ENCODE assay signal across 13 cellular contexts in the genomic region with DNA sequence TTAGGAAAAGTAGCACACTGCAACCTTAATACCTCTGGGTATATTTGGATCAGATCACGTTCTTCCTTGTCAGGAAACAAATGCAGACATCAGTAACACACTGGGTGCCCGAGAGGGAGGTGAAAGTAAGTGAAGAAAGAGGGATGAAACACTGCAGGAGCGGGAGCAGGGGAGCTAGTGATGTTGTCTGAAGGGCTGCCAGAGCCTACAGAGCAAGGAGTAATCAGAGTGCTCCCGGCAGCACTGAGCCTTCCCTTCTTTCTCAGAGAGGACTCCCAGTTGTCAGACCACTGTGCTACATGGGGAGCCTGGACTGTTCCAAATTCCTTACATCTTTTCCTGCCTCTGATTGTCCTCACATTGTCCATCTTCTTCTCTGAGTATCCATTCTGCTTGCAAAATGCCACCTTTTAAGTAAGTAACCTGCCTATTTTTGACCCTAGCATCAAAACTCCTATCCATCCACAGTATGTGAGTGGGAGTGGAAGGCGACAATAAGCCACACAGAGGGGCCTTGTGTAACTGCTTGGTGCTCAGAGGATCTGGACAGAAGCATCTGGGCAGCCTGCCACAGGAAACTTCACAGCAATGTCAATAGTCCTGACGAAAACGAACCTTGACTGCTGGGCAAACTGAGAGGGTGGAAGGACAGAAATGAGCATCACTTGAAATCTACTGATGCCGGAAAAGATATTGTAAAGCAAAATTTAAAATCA. TPM values are rescaled to one million over a fixed set of nuclear protein-coding genes. Genes with fewer than 3 reads are reported as not detected.
A peak's percentile ranks its signal among the peaks of the same experiment; 100 is the strongest.
DNase-seq lines count a peak whose midpoint lies in the region; ATAC-seq and TF ChIP-seq lines count a peak whose summit lies in the region.
"Had no signal": no experiment of that assay in that cellular context is flagged by ENCODE, and none has a peak within 500 bp of the region (broad histone marks: within the 10 kb centered on the region; RNA-seq: fewer than 3 reads in every experiment).

No MANE protein-coding gene starts in this region.

- H3K9me3 ChIP-seq in Panc1 (ENCODE audit: control insufficient read depth, insufficient read depth, low read depth, low read length) (no peaks in the 10 kb centered on the region), endodermal cell (ENCODE audit: control insufficient read depth, low read length) (no peaks in the 10 kb centered on the region), thoracic aorta (no peaks in the 10 kb centered on the region), MM.1S (replicated peaks; ENCODE audit: insufficient read depth, low read length) (no peaks in the 10 kb centered on the region)
- H3K9me3 ChIP-seq: SJCRH30 had no signal

- POLR2A ChIA-PET in Panc1 (lab: Charles Lee): interaction anchor here (1.0 kb wide), 1 partner anchor 104 kb away, joined by 3 read pairs; no protein-coding TSS in a partner anchor

- WGBS in endodermal cell (ENCODE audit: insufficient coverage in 1 of 2, insufficient read length in 1 of 2), 2 experiments: 64 to 78% methylated on average over 5 to 8 of the region's 8 CpGs

- H3K4me3 Mint-ChIP-seq in endodermal cell: no peak overlapping the region
- H3K4me3 Mint-ChIP-seq: activated CD8-positive, alpha-beta T cell treated with anti-CD3 and anti-CD28 coated beads for 36 hours had no signal

- DNase-seq in Panc1 (ENCODE audit: low read depth, low spot score) (no peak), endodermal cell (peak; percentile 58), midbrain (lab: John Stamatoyannopoulos, UW) (peak; percentile 55), thoracic aorta (ENCODE audit: low spot score) (no peak), MM.1S (no peak), SHP77 (lab: John Stamatoyannopoulos, UW) (no peak)
- DNase-seq in effector CD4-positive, alpha-beta T cell: no peak
- DNase-seq: activated CD8-positive, alpha-beta T cell treated with anti-CD3 and anti-CD28 coated beads for 36 hours; cerebellar nuclear complex; MV-4-11; stimulated activated CD4-positive, alpha-beta T cell treated with anti-CD3 and anti-CD28 coated beads, Interleukin-15, amount 100 ng/mL, for 24 hours had no signal

- no peaks in the 10 kb centered on the region for H3K36me3 Mint-ChIP-seq in endodermal cell (ENCODE audit: low read depth)

- no peaks in the 10 kb centered on the region for H3K27me3 Mint-ChIP-seq in endodermal cell (ENCODE audit: insufficient read depth)
- H3K27me3 Mint-ChIP-seq: activated CD8-positive, alpha-beta T cell treated with anti-CD3 and anti-CD28 coated beads for 36 hours had no signal

- H3K4me1 Mint-ChIP-seq in endodermal cell: peaks cover 33% of the 10 kb centered on the region

- no peaks in the 10 kb centered on the region for H3K79me2 ChIP-seq in MM.1S (ENCODE audit: low read length)

- ATAC-seq in Panc1 (peak; percentile 51; the same call in 1 of the 2 replicates), thoracic aorta (ENCODE audit: insufficient number of reproducible peaks, low FRiP score, low read depth) (no peak), GM19463 (IDR thresholded peaks at IDR 0.05; ENCODE audit: unreplicated experiment) (no peak)
- ATAC-seq: activated CD8-positive, alpha-beta T cell treated with anti-CD3 and anti-CD28 coated beads for 36 hours had no signal

- H3K27ac ChIP-seq in Panc1 (ENCODE audit: low read length) (no peak overlapping the region), endodermal cell (ENCODE audit: low read depth, low read length) (peak overlapping the region; percentile 45), thoracic aorta (peak overlapping the region; percentile 72), MM.1S (ENCODE audit: low read length) (no peak overlapping the region)

- H3F3A ChIP-seq in MM.1S (ENCODE audit: insufficient read depth, low read length): no peaks in the 10 kb centered on the region

- H2AFZ ChIP-seq in MM.1S (ENCODE audit: low read length): no peak overlapping the region

- CTCF ChIA-PET in Panc1 (lab: Charles Lee): no interaction called here

- H3K27ac Mint-ChIP-seq in endodermal cell: peak overlapping the region; percentile 32
- H3K27ac Mint-ChIP-seq: activated CD8-positive, alpha-beta T cell treated with anti-CD3 and anti-CD28 coated beads for 36 hours had no signal

- no peaks in the 10 kb centered on the region for H3K36me3 ChIP-seq in Panc1 (ENCODE audit: control insufficient read depth, insufficient read depth, low read length)
- no peaks in the 10 kb centered on the region for H3K36me3 ChIP-seq in endodermal cell (ENCODE audit: control insufficient read depth, insufficient read depth, low read length)
- H3K36me3 ChIP-seq in thoracic aorta: no peaks in the 10 kb centered on the region
- no peaks in the 10 kb centered on the region; the same call in 1 of the 2 replicates for H3K36me3 ChIP-seq in MM.1S (replicated peaks; ENCODE audit: insufficient read depth, low read length)
- H3K36me3 ChIP-seq: SJCRH30 had no signal

- H3K9me3 Mint-ChIP-seq in endodermal cell: no peaks in the 10 kb centered on the region
- H3K9me3 Mint-ChIP-seq: activated CD8-positive, alpha-beta T cell treated with anti-CD3 and anti-CD28 coated beads for 36 hours had no signal

- TF ChIP-seq CTCF in Panc1 (IDR thresholded peaks at IDR 0.05) (no peak), endodermal cell (conservative IDR thresholded peaks at IDR 0.05) (no peak), thoracic aorta (IDR thresholded peaks at IDR 0.05) (no peak), MM.1S (IDR thresholded peaks at IDR 0.05; ENCODE audit: low read length) (no peak)

- H3K4me1 ChIP-seq in Panc1 (ENCODE audit: control insufficient read depth, insufficient read depth, low read length): no peaks in the 10 kb centered on the region
- peaks cover 14% of the 10 kb centered on the region for H3K4me1 ChIP-seq in endodermal cell (ENCODE audit: control insufficient read depth, insufficient read depth, low read length)
- peaks cover 17 to 36% of the 10 kb centered on the region in 2 donors for H3K4me1 ChIP-seq in thoracic aorta (ENCODE audit: control insufficient read depth in 1 of 2, low read depth in 2 of 2)
- H3K4me1 ChIP-seq in MM.1S (ENCODE audit: low read length): no peaks in the 10 kb centered on the region

- no peak overlapping the region for H3K9ac ChIP-seq in endodermal cell (ENCODE audit: extremely low read depth, low read length, poor library complexity, severe bottlenecking)
- H3K9ac ChIP-seq in MM.1S (ENCODE audit: low read length): no peak overlapping the region

- BruUV-seq in Panc1 (replicated peaks; lab: Mats Ljungman, UMichigan): no TSS peak

- H3K9me2 ChIP-seq in MM.1S (replicated peaks; ENCODE audit: insufficient read depth, low read length): no peaks in the 10 kb centered on the region

- no peaks in the 10 kb centered on the region for H3K27me3 ChIP-seq in Panc1 (ENCODE audit: control insufficient read depth, insufficient read depth, low read length)
- H3K27me3 ChIP-seq in endodermal cell (ENCODE audit: control insufficient read depth, insufficient read depth, low read length, poor library complexity, severe bottlenecking): no peaks in the 10 kb centered on the region
- no peaks in the 10 kb centered on the region for H3K27me3 ChIP-seq in thoracic aorta (replicated peaks; ENCODE audit: insufficient read depth)
- H3K27me3 ChIP-seq in MM.1S (replicated peaks; ENCODE audit: insufficient read depth, low read length): no peaks in the 10 kb centered on the region
- H3K27me3 ChIP-seq: SJCRH30 had no signal

- intact Hi-C loops in Panc1 (cut with micrococcal nuclease; ENCODE audit: unreplicated experiment): no loop called here

- no peak overlapping the region for H3K4me3 ChIP-seq in Panc1 (ENCODE audit: low read depth in 2 of 2, low read length in 2 of 2)
- H3K4me3 ChIP-seq in endodermal cell (ENCODE audit: low read length): no peak overlapping the region
- no peak overlapping the region for H3K4me3 ChIP-seq in thoracic aorta
- H3K4me3 ChIP-seq in MM.1S (ENCODE audit: low read length): no peak overlapping the region
- H3K4me3 ChIP-seq: SJCRH30 had no signal

- no peak overlapping the region for H3K4me2 ChIP-seq in MM.1S (ENCODE audit: low read depth, low read length)

- in situ Hi-C loops in Panc1 (cut with HindIII; ENCODE audit: low pct_unique_long_range_greater_than_20kb, low sequenced_read_pairs): no loop called here

- no peaks in the 10 kb centered on the region for H4K20me1 ChIP-seq in MM.1S (ENCODE audit: insufficient read depth, low read length)

RNA-seq across cellular contexts. Expression of gene NAB1, which starts 10.8 kb away (rescaled TPM):
- total RNA-seq in Panc1 (2021; ENCODE audit: unreplicated experiment) (40.2 TPM), endodermal cell (10 to 100 TPM; 21.7 to 36.1 TPM), thoracic aorta (10 to 100 TPM; 51.0 to 77.7 TPM)
- polyA plus RNA-seq in Panc1 (2012; ENCODE audit: insufficient read length): 25.1 TPM
- 41.1 TPM for polyA plus RNA-seq in endodermal cell (2013, experiment 1 of 2)
- polyA plus RNA-seq in endodermal cell (2013, experiment 2 of 2): 42.3 TPM

Comparison
In these comparisons a context has a peak if more than half of its experiments do, and no peak if none do; other contexts are left out.
1. DNase-seq: peak in endodermal cell (single experiment) and midbrain (single experiment); none in Panc1 (single experiment), thoracic aorta (single experiment), effector CD4-positive, alpha-beta T cell (single experiment), MM.1S (single experiment) and SHP77 (0 of 2).
2. H3K27ac ChIP-seq: peak in endodermal cell (single experiment) and thoracic aorta (2 of 2); none in Panc1 (single experiment) and MM.1S (single experiment).